Comparison of ENCODE assay signal across 8 cellular contexts in genomic region chr5:119269061-119269579, GRCh38.
A peak's percentile ranks its signal among the peaks of the same experiment; 100 is the strongest.
DNase-seq lines count a peak whose midpoint lies in the region; ATAC-seq and TF ChIP-seq lines count a peak whose summit lies in the region.

No MANE protein-coding gene starts in this region.

- H3K4me3 ChIP-seq in MM.1S (ENCODE audit: low read length) (peak overlapping the region; percentile 85), esophagus muscularis mucosa (peak overlapping the region; percentile 61 to 88 (median 79))

- H3K9me3 ChIP-seq in MM.1S (replicated peaks; ENCODE audit: insufficient read depth, low read length) (no peaks in the 10 kb centered on the region), esophagus muscularis mucosa (no peaks in the 10 kb centered on the region)

- POLR2A ChIA-PET in activated CD4-positive, alpha-beta T cell treated with anti-CD3 and anti-CD28 coated beads, Interleukin-2, amount 10 ng/mL, durations not matched to agents 7 days and 5 days (lab: Charles Lee): interaction anchor here (1.4 kb wide), 1 partner anchor 198 kb away, joined by 5 read pairs; the partner anchor contains the start of gene DMXL1

- no peak for TF ChIP-seq EP300 in esophagus muscularis mucosa (IDR thresholded peaks at IDR 0.05)

- no peaks in the 10 kb centered on the region for H3K27me3 ChIP-seq in MM.1S (replicated peaks; ENCODE audit: insufficient read depth, low read length)
- no peaks in the 10 kb centered on the region for H3K27me3 ChIP-seq in esophagus muscularis mucosa

- peak overlapping the region; percentile 99 for H3K4me3 Mint-ChIP-seq in activated CD4-positive, alpha-beta T cell treated with anti-CD3 and anti-CD28 coated beads, Interleukin-2, amount 10 ng/mL, durations not matched to agents 7 days and 5 days
- peak overlapping the region; percentile 97 for H3K4me3 Mint-ChIP-seq in natural killer cell

- TF ChIP-seq CTCF in MM.1S (IDR thresholded peaks at IDR 0.05; ENCODE audit: low read length): no peak
- no peak for TF ChIP-seq CTCF in esophagus muscularis mucosa (IDR thresholded peaks at IDR 0.05)
- no peak for TF ChIP-seq CTCF in natural killer cell (IDR thresholded peaks at IDR 0.05)

- H2AFZ ChIP-seq in MM.1S (ENCODE audit: low read length): peak overlapping the region; percentile 28

- H3K4me1 Mint-ChIP-seq in activated CD4-positive, alpha-beta T cell treated with anti-CD3 and anti-CD28 coated beads, Interleukin-2, amount 10 ng/mL, durations not matched to agents 7 days and 5 days: peaks cover 62% of the 10 kb centered on the region
- H3K4me1 Mint-ChIP-seq in natural killer cell: peaks cover 61 to 74% of the 10 kb centered on the region in 2 donors

- ATAC-seq in natural killer cell: peak in 1 of 3 donors; percentile 6
- no peak for ATAC-seq in HG03565 (IDR thresholded peaks at IDR 0.05; ENCODE audit: unreplicated experiment)

- H3F3A ChIP-seq in MM.1S (ENCODE audit: insufficient read depth, low read length): peaks cover 13% of the 10 kb centered on the region; the same call in 1 of the 2 replicates

- H4K20me1 ChIP-seq in MM.1S (ENCODE audit: insufficient read depth, low read length): no peaks in the 10 kb centered on the region

- peaks cover 45% of the 10 kb centered on the region for H3K79me2 ChIP-seq in MM.1S (ENCODE audit: low read length)

- H3K36me3 Mint-ChIP-seq in activated CD4-positive, alpha-beta T cell treated with anti-CD3 and anti-CD28 coated beads, Interleukin-2, amount 10 ng/mL, durations not matched to agents 7 days and 5 days (ENCODE audit: low read depth): peaks cover 48% of the 10 kb centered on the region
- H3K36me3 Mint-ChIP-seq in natural killer cell: no peaks in the 10 kb centered on the region

- H3K36me3 ChIP-seq in MM.1S (replicated peaks; ENCODE audit: insufficient read depth, low read length) (no peaks in the 10 kb centered on the region), esophagus muscularis mucosa (no peaks in the 10 kb centered on the region)

- 8% methylated on average over 15 of the region's 23 CpGs for WGBS in esophagus muscularis mucosa

- intact Hi-C loops in esophagus muscularis mucosa (cut with DNase I) (loop anchor here (5.0 to 10.0 kb wide), 2 partner anchors 143 to 194 kb away; partner anchors contain the start of gene DMXL1), natural killer cell (cut with micrococcal nuclease) (loop anchor here (1.0 to 2.0 kb wide), 5 partner anchors 9 to 144 kb away; no protein-coding TSS in a partner anchor)

- peak overlapping the region; percentile 75; the same call in 1 of the 2 replicates for H3K27ac ChIP-seq in MM.1S (ENCODE audit: low read length)
- H3K27ac ChIP-seq in esophagus muscularis mucosa (replicated peaks in 1 of 4): peak overlapping the region; percentile 87 to 95 (median 90)

- H3K27ac Mint-ChIP-seq in activated CD4-positive, alpha-beta T cell treated with anti-CD3 and anti-CD28 coated beads, Interleukin-2, amount 10 ng/mL, durations not matched to agents 7 days and 5 days: peak overlapping the region; percentile 96
- peak overlapping the region; percentile 89 to 98 for H3K27ac Mint-ChIP-seq in natural killer cell

- TF ChIP-seq POLR2A in esophagus muscularis mucosa (IDR thresholded peaks at IDR 0.05; ENCODE audit: low read depth): no peak

- H3K9me3 Mint-ChIP-seq in activated CD4-positive, alpha-beta T cell treated with anti-CD3 and anti-CD28 coated beads, Interleukin-2, amount 10 ng/mL, durations not matched to agents 7 days and 5 days: peaks cover 14% of the 10 kb centered on the region
- no peaks in the 10 kb centered on the region for H3K9me3 Mint-ChIP-seq in natural killer cell

- CTCF ChIA-PET in activated CD4-positive, alpha-beta T cell treated with anti-CD3 and anti-CD28 coated beads, Interleukin-2, amount 10 ng/mL, durations not matched to agents 7 days and 5 days (lab: Charles Lee): interaction anchor here (0.6 to 2.9 kb wide), 7 partner anchors 8 to 281 kb away, joined by 3 to 13 read pairs (median 4); partner anchors contain the start of gene DTWD2

- H3K27me3 Mint-ChIP-seq in activated CD4-positive, alpha-beta T cell treated with anti-CD3 and anti-CD28 coated beads, Interleukin-2, amount 10 ng/mL, durations not matched to agents 7 days and 5 days: no peaks in the 10 kb centered on the region
- no peaks in the 10 kb centered on the region for H3K27me3 Mint-ChIP-seq in natural killer cell (ENCODE audit: low read depth in 2 of 2)

- H3K4me1 ChIP-seq in MM.1S (ENCODE audit: low read length): peaks cover 20% of the 10 kb centered on the region
- peaks cover 22 to 44% (median 42%) of the 10 kb centered on the region in 4 donors for H3K4me1 ChIP-seq in esophagus muscularis mucosa

- DNase-seq in DMS 273 (lab: John Stamatoyannopoulos, UW; ENCODE audit: unreplicated experiment): peak; percentile 70
- no peak for DNase-seq in DMS 273 treated with DMSO at 0.1 percent for 48 hours (lab: John Stamatoyannopoulos, UW)
- peak; percentile 21 for DNase-seq in H4 (ENCODE audit: low spot score)
- DNase-seq in MM.1S: peak; percentile 68
- peak; percentile 52 for DNase-seq in activated CD4-positive, alpha-beta T cell treated with anti-CD3 and anti-CD28 coated beads, Interleukin-2, amount 10 ng/mL, durations not matched to agents 7 days and 5 days
- no peak for DNase-seq in esophagus muscularis mucosa (ENCODE audit: extremely low spot score)
- DNase-seq in natural killer cell: no peak

- peak overlapping the region; percentile 69 for H3K9ac ChIP-seq in MM.1S (ENCODE audit: low read length)

- H3K9me2 ChIP-seq in MM.1S (replicated peaks; ENCODE audit: insufficient read depth, low read length): no peaks in the 10 kb centered on the region

- H3K4me2 ChIP-seq in MM.1S (ENCODE audit: low read depth, low read length): peak overlapping the region; percentile 55

Comparison
In these comparisons a context has a peak if more than half of its experiments do, and no peak if none do; other contexts are left out.
1. DNase-seq: peak in DMS 273 (single experiment), H4 (single experiment), MM.1S (single experiment) and activated CD4-positive, alpha-beta T cell treated with anti-CD3 and anti-CD28 coated beads, Interleukin-2, amount 10 ng/mL, durations not matched to agents 7 days and 5 days (single experiment); none in DMS 273 treated with DMSO at 0.1 percent for 48 hours (single experiment), esophagus muscularis mucosa (single experiment) and natural killer cell (single experiment).